Comparison of ENCODE assay signal across 13 cellular contexts in the genomic region with DNA sequence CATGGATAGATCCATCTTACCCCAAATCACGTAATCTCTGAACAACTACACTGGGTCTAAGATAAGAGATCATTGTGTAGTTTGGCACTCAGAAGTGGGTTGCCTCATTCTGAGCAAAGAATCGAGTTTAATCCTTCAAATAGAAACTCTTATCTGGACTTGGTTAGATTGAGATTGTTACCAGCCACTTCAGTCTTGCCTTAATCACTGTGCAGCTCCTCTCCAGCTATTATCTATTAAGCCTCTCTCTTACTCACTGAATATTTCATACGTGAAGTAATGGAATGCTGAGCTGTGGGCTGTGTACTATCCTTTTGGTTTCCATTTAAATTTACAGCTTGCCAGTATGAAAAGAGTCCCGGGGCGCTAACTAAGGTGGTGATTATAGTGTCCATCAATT.
A peak's percentile ranks its signal among the peaks of the same experiment; 100 is the strongest.
DNase-seq lines count a peak whose midpoint lies in the region; ATAC-seq and TF ChIP-seq lines count a peak whose summit lies in the region.
"Had no signal": no experiment of that assay in that cellular context is flagged by ENCODE, and none has a peak within 500 bp of the region (broad histone marks: within the 10 kb centered on the region; RNA-seq: fewer than 3 reads in every experiment).

No MANE protein-coding gene starts in this region.

- H3K9me3 Mint-ChIP-seq in naive thymus-derived CD8-positive, alpha-beta T cell = peaks cover 0 to 8% (median 1%) of the 10 kb centered on the region in 9 donors
- H3K9me3 Mint-ChIP-seq: activated CD4-positive, alpha-beta T cell treated with anti-CD3 and anti-CD28 coated beads, Interleukin-2, amount 10 ng/mL, durations not matched to agents 24 days and 14 days had no signal

- H3K56ac ChIP-seq in IMR-90 (ENCODE audit: extremely low read depth, insufficient read depth, low read length) = no peak overlapping the region

- H4K5ac ChIP-seq in IMR-90 (ENCODE audit: low read depth, low read length) = 0 out of 2 replicates have a peak overlapping the region, but pooled peaks have one; percentile 22

- WGBS in IMR-90 (ENCODE audit: extremely low coverage in 2 of 2, insufficient read length in 1 of 2), 2 experiments = no CpG with 5 or more reads among the region's 5 CpGs
- WGBS in lung, 2 donors = 56 to 75% methylated on average over 5 of the region's 5 CpGs

- H3K4me3 Mint-ChIP-seq in naive thymus-derived CD8-positive, alpha-beta T cell = no peak overlapping the region
- H3K4me3 Mint-ChIP-seq: activated CD4-positive, alpha-beta T cell treated with anti-CD3 and anti-CD28 coated beads, Interleukin-2, amount 10 ng/mL, durations not matched to agents 24 days and 14 days; T-helper 17 cell had no signal

- H3K27ac ChIP-seq in IMR-90 (ENCODE audit: insufficient read depth, low read length) (no peak overlapping the region), lung (ENCODE audit: low read depth in 1 of 2, low read length in 1 of 2) (no peak overlapping the region)
- H3K27ac ChIP-seq: thyroid gland had no signal

- no peaks in the 10 kb centered on the region for H3K4me1 Mint-ChIP-seq in naive thymus-derived CD8-positive, alpha-beta T cell
- H3K4me1 Mint-ChIP-seq: activated CD4-positive, alpha-beta T cell treated with anti-CD3 and anti-CD28 coated beads, Interleukin-2, amount 10 ng/mL, durations not matched to agents 24 days and 14 days; T-helper 17 cell had no signal

- TF ChIP-seq CTCF in IMR-90 (conservative IDR thresholded peaks at IDR 0.05; ENCODE audit: low read depth, low read length) = no peak
- TF ChIP-seq CTCF in epithelial cell of proximal tubule (conservative IDR thresholded peaks at IDR 0.05; ENCODE audit: low read depth, low read length) = no peak
- TF ChIP-seq CTCF in lung (IDR thresholded peaks at IDR 0.05; ENCODE audit: control extremely low read depth, extremely low read depth) = no peak

- BruUV-seq in IMR-90 (replicated peaks; lab: Mats Ljungman, UMichigan) = no TSS peak

- no peaks in the 10 kb centered on the region for H3K79me1 ChIP-seq in IMR-90 (ENCODE audit: low read depth in 1 of 2, low read length in 2 of 2)

- no peaks in the 10 kb centered on the region for H3K9me1 ChIP-seq in IMR-90 (ENCODE audit: insufficient read depth, low read length)

- no peaks in the 10 kb centered on the region for H4K20me1 ChIP-seq in IMR-90 (ENCODE audit: insufficient read depth, low read length)

- no peak overlapping the region for H3K23ac ChIP-seq in IMR-90 (ENCODE audit: low read depth, low read length)

- H3K27me3 Mint-ChIP-seq in naive thymus-derived CD8-positive, alpha-beta T cell = peaks cover 0 to 5% (median 0%) of the 10 kb centered on the region in 5 donors
- H3K27me3 Mint-ChIP-seq: activated CD4-positive, alpha-beta T cell treated with anti-CD3 and anti-CD28 coated beads, Interleukin-2, amount 10 ng/mL, durations not matched to agents 24 days and 14 days; T-helper 17 cell had no signal

- POLR2A ChIA-PET in IMR-90 (lab: Charles Lee; ENCODE audit: unreplicated experiment) = no interaction called here
- POLR2A ChIA-PET in naive thymus-derived CD8-positive, alpha-beta T cell (lab: Charles Lee) = no interaction called here

- in situ Hi-C loops in IMR-90 (cut with MboI; ENCODE audit: low sequenced_read_pairs) = no loop called here

- CTCF ChIA-PET in IMR-90 (lab: Yijun Ruan, JAX) = no interaction called here

- H4K8ac ChIP-seq in IMR-90 (ENCODE audit: low read depth in 2 of 2, low read length in 2 of 2) = peak overlapping the region in 1 of 2 experiments; percentile 57; a peak in 2 of 4 replicates

- H3K4me1 ChIP-seq in IMR-90 (ENCODE audit: control insufficient read depth, insufficient read depth, low read length) = peaks cover 5% of the 10 kb centered on the region
- peaks cover 0 to 2% of the 10 kb centered on the region in 2 donors for H3K4me1 ChIP-seq in lung (ENCODE audit: control insufficient read depth in 2 of 2, insufficient read depth in 2 of 2, low read length in 2 of 2)
- H3K4me1 ChIP-seq: thyroid gland had no signal

- H3K4ac ChIP-seq in IMR-90 (ENCODE audit: low read depth, low read length) = 0 out of 2 replicates have a peak overlapping the region, but pooled peaks have one; percentile 12

- no peak overlapping the region; the same call in 2 of the 3 replicates for H2BK15ac ChIP-seq in IMR-90 (ENCODE audit: low read depth, low read length)

- dilution Hi-C loops in IMR-90 (cut with HindIII; ENCODE audit: low sequenced_read_pairs, unreplicated experiment) = no loop called here

- 0 out of 2 replicates have a peak overlapping the region, but pooled peaks have one; percentile 4 for H2BK120ac ChIP-seq in IMR-90 (ENCODE audit: low read depth, low read length)

- H4K91ac ChIP-seq in IMR-90 (ENCODE audit: insufficient read depth, low read depth, low read length) = no peak overlapping the region

- H2BK5ac ChIP-seq in IMR-90 (ENCODE audit: low read depth, low read length, poor library complexity, severe bottlenecking) = no peak overlapping the region

- 0 out of 2 replicates have a peak overlapping the region, but pooled peaks have one; percentile 10 for H3K14ac ChIP-seq in IMR-90 (replicated peaks; ENCODE audit: low read depth, low read length)

- ATAC-seq in IMR-90 (ENCODE audit: low read depth) (peak; percentile 98), lung (ENCODE audit: insufficient read depth, low FRiP score) (peak; percentile 58)
- ATAC-seq in naive thymus-derived CD8-positive, alpha-beta T cell = no peak
- ATAC-seq: T-helper 17 cell had no signal

- no peak overlapping the region for H3K9ac ChIP-seq in IMR-90 (ENCODE audit: low read depth, low read length)

- DNase-seq in A172 (ENCODE audit: low spot score) (peak; percentile 28), IMR-90 (peak; percentile 84), epithelial cell of proximal tubule (ENCODE audit: low read depth) (peak; percentile 26), lung (ENCODE audit: low spot score) (no peak), SW 1271 (lab: John Stamatoyannopoulos, UW) (no peak), middle frontal gyrus (ENCODE audit: extremely low spot score, low spot score) (no peak)
- no peak for DNase-seq in naive thymus-derived CD8-positive, alpha-beta T cell
- DNase-seq in central memory CD4-positive, alpha-beta T cell = no peak
- DNase-seq: activated CD4-positive, alpha-beta T cell treated with anti-CD3 and anti-CD28 coated beads, Interleukin-2, amount 10 ng/mL, durations not matched to agents 24 days and 14 days; DMS79; NCI-H2171 treated with DMSO at 0.1 percent for 48 hours; T-helper 17 cell; thyroid gland had no signal

- H3K18ac ChIP-seq in IMR-90 (ENCODE audit: low read depth, low read length) = peak overlapping the region; percentile 26; the same call in 1 of the 2 replicates

- H3K4me3 ChIP-seq in IMR-90 (ENCODE audit: insufficient read depth, low read depth, low read length) = no peak overlapping the region
- no peak overlapping the region for H3K4me3 ChIP-seq in epithelial cell of proximal tubule (ENCODE audit: low read depth, low read length)
- H3K4me3 ChIP-seq in lung = no peak overlapping the region
- H3K4me3 ChIP-seq: thyroid gland had no signal

- peaks cover 0 to 2% (median 0%) of the 10 kb centered on the region in 3 donors for H3K36me3 Mint-ChIP-seq in naive thymus-derived CD8-positive, alpha-beta T cell

- no peaks in the 10 kb centered on the region for H3K27me3 ChIP-seq in IMR-90 (ENCODE audit: control insufficient read depth, insufficient read depth, low read length)
- no peaks in the 10 kb centered on the region for H3K27me3 ChIP-seq in lung (ENCODE audit: control insufficient read depth, insufficient read depth)
- H3K27me3 ChIP-seq: thyroid gland had no signal

- peak overlapping the region; percentile 55; the same call in 1 of the 2 replicates for H2BK20ac ChIP-seq in IMR-90 (ENCODE audit: low read depth, low read length)

- H3K9me3 ChIP-seq in IMR-90 (ENCODE audit: control insufficient read depth, insufficient read depth, low read length) (no peaks in the 10 kb centered on the region), lung (ENCODE audit: control insufficient read depth in 2 of 2, insufficient read depth in 1 of 2, low read length in 1 of 2) (no peaks in the 10 kb centered on the region)
- H3K9me3 ChIP-seq: thyroid gland had no signal

- TF ChIP-seq RAD21 in IMR-90 (IDR thresholded peaks at IDR 0.05; ENCODE audit: low read length) = no peak

- H3K4me2 ChIP-seq in IMR-90 (ENCODE audit: low read depth, low read length) = peak overlapping the region; percentile 70

- H3K27ac Mint-ChIP-seq in naive thymus-derived CD8-positive, alpha-beta T cell = no peak overlapping the region
- H3K27ac Mint-ChIP-seq: activated CD4-positive, alpha-beta T cell treated with anti-CD3 and anti-CD28 coated beads, Interleukin-2, amount 10 ng/mL, durations not matched to agents 24 days and 14 days; T-helper 17 cell had no signal

- H3K36me3 ChIP-seq in IMR-90 (ENCODE audit: control insufficient read depth, insufficient read depth, low read length) (no peaks in the 10 kb centered on the region), lung (ENCODE audit: control insufficient read depth in 2 of 2, insufficient read depth in 2 of 2, low read length in 2 of 2) (no peaks in the 10 kb centered on the region)
- H3K36me3 ChIP-seq: thyroid gland had no signal

- H2AK5ac ChIP-seq in IMR-90 (ENCODE audit: low read depth, low read length) = no peak overlapping the region

- H2AK9ac ChIP-seq in IMR-90 (replicated peaks; ENCODE audit: low read depth, low read length, poor library complexity) = peak overlapping the region; percentile 5

- TF ChIP-seq POLR2A in IMR-90 (IDR thresholded peaks at IDR 0.05; ENCODE audit: low read depth, low read length) = no peak

- H2AFZ ChIP-seq in IMR-90 (replicated peaks; ENCODE audit: low read length, poor library complexity) = no peak overlapping the region

- intact Hi-C loops in IMR-90 (cut with micrococcal nuclease) = no loop called here

TF ChIP-seq in IMR-90, 13 proteins besides CTCF, POLR2A, EP300 and RAD21:
- TF ChIP-seq CEBPB (IDR thresholded peaks at IDR 0.05; ENCODE audit: low read depth, low read length) = peak; percentile 61
- no peak for TF ChIP-seq RCOR1 (IDR thresholded peaks at IDR 0.05; ENCODE audit: insufficient replicate concordance, low read length)

Comparison
In these comparisons a context has a peak if more than half of its experiments do, and no peak if none do; other contexts are left out.
1. DNase-seq: peak in A172 (single experiment), IMR-90 (single experiment) and epithelial cell of proximal tubule (single experiment); none in lung (single experiment), SW 1271 (0 of 2), naive thymus-derived CD8-positive, alpha-beta T cell (0 of 10), middle frontal gyrus (single experiment) and central memory CD4-positive, alpha-beta T cell (single experiment).
2. ATAC-seq: peak in IMR-90 (single experiment) and lung (single experiment); none in naive thymus-derived CD8-positive, alpha-beta T cell (0 of 2).